Comparison of ENCODE assay signal across 8 cellular contexts in the genomic region with DNA sequence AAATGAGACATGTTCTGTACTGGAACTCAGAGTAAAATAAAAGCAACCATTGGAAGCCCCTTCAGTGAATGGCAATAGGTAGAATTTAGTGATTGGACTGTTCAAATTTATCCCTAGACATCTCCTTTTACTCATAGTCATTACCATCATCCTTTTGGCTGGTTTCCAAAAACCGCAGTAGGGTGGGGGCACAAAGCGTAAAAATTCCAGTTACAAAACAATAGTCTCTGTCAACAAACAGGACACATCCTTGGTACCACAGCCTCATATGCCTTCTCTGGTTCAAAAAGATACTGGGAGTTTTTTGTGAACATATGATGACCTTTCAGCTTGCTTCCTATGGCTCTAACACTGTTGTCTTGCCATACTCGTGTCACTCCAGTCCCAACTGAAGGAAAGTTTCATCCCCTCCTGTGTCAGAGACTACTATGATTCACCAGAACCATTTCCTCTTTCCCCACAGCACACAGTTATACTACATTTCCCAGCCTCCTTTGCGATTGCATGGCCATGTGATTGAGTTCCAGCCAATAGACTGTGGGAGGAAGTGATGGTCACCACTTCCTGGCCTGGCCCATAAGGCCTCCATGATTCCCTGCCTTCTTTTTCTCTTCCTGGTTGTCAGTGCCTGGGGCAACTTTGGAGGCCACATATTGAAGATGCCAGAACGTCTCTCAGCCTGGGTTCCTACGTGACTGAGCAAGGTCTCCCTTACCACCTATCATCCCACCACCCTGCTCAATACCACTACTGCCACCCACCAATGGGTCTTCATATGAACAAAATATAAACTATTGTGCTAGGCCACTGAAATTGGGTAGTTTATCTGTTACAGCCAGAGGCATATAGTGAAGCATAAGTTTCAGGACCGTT.
DNase-seq lines count a peak whose midpoint lies in the region; ATAC-seq and TF ChIP-seq lines count a peak whose summit lies in the region.

No MANE protein-coding gene starts in this region.

- DNase-seq in A172 (ENCODE audit: low spot score) = peak; percentile 53
- peak; percentile 91 for DNase-seq in NCI-H748 (lab: John Stamatoyannopoulos, UW; ENCODE audit: unreplicated experiment)
- DNase-seq in fibroblast of pulmonary artery (ENCODE audit: low read depth) = peak; percentile 2
- DNase-seq in NCI-H774 (lab: John Stamatoyannopoulos, UW) = no peak
- DNase-seq in globus pallidus (ENCODE audit: low spot score) = no peak
- DNase-seq in DMS114 treated with DMSO at 0.1 percent for 48 hours (lab: John Stamatoyannopoulos, UW; ENCODE audit: unreplicated experiment) = no peak

- H3K4me3 ChIP-seq in fibroblast of pulmonary artery (replicated peaks; ENCODE audit: low read depth, low read length) = no peak overlapping the region

- ATAC-seq in GM18867 (IDR thresholded peaks at IDR 0.05; ENCODE audit: unreplicated experiment) (peak; percentile 94), HG03039 (IDR thresholded peaks at IDR 0.05; ENCODE audit: unreplicated experiment) (peak; percentile 67)

- TF ChIP-seq CTCF in fibroblast of pulmonary artery (IDR thresholded peaks at IDR 0.05; ENCODE audit: low read length, missing control alignments) = no peak

Comparison
In these comparisons a context has a peak if more than half of its experiments do, and no peak if none do; other contexts are left out.
1. DNase-seq: peak in A172 (single experiment), NCI-H748 (single experiment) and fibroblast of pulmonary artery (single experiment); none in NCI-H774 (single experiment), globus pallidus (single experiment) and DMS114 treated with DMSO at 0.1 percent for 48 hours (single experiment).